ENCODE assay signal across 8 cellular contexts in the genomic region with DNA sequence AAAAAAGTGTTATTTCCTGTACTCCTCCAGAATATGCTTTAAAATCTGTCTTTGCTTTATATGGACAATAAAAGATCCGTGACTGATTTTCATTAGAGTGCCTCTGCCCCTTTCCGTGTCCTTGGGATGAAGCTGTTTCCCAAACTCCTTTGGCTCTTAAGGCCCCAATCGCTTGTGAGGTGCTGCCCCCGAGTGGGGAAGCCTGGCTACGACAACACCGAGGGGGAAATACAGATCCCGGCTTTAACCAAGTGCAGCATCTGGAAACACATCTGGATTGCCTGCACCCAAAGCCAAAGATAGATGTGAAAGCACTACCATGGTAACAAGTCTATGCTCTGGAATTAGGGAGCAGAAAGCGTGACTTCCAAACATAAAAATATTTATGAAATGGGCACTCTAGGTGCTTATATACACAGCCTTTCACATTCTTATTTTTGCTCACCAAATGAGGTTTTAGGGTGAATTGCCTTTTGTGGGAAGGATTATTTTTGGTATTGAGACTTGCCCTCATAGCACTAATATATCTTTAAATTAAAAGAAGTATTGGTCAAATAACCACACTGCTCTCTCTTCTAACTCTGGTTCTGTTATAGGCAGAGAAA. TPM values are rescaled to one million over a fixed set of nuclear protein-coding genes. Genes with fewer than 3 reads are reported as not detected.
DNase-seq lines count a peak whose midpoint lies in the region; ATAC-seq and TF ChIP-seq lines count a peak whose summit lies in the region.

No MANE protein-coding gene starts in this region.

- TF ChIP-seq CTCF in IMR-90 (conservative IDR thresholded peaks at IDR 0.05; ENCODE audit: low read depth, low read length) (peak; percentile 88), left ventricle myocardium inferior (IDR thresholded peaks at IDR 0.05; ENCODE audit: borderline replicate concordance) (peak; percentile 91)

- H3K56ac ChIP-seq in IMR-90 (ENCODE audit: extremely low read depth, insufficient read depth, low read length) = no peak overlapping the region

- no peak overlapping the region for H3K23ac ChIP-seq in IMR-90 (ENCODE audit: low read depth, low read length)

- no peaks in the 10 kb centered on the region for H3K9me1 ChIP-seq in IMR-90 (ENCODE audit: insufficient read depth, low read length)

- TF ChIP-seq POLR2A in IMR-90 (IDR thresholded peaks at IDR 0.05; ENCODE audit: low read depth, low read length) = peak; percentile 56; the same call in 1 of the 2 replicates

- ATAC-seq in IMR-90 (ENCODE audit: low read depth) (peak; percentile 98), HG03571 (IDR thresholded peaks at IDR 0.05; ENCODE audit: unreplicated experiment) (no peak), HG03378 (IDR thresholded peaks at IDR 0.05; ENCODE audit: unreplicated experiment) (no peak)

- no peak overlapping the region for H2AK9ac ChIP-seq in IMR-90 (replicated peaks; ENCODE audit: low read depth, low read length, poor library complexity)

- H3K27ac ChIP-seq in IMR-90 (ENCODE audit: insufficient read depth, low read length) (no peak overlapping the region), left ventricle myocardium inferior (replicated peaks) (peak overlapping the region; percentile 72)

- no peak overlapping the region for H3K18ac ChIP-seq in IMR-90 (ENCODE audit: low read depth, low read length)

- no peaks in the 10 kb centered on the region for H3K79me1 ChIP-seq in IMR-90 (ENCODE audit: low read depth in 1 of 2, low read length in 2 of 2)

- H4K20me1 ChIP-seq in IMR-90 (ENCODE audit: insufficient read depth, low read length) = no peaks in the 10 kb centered on the region

- H2BK20ac ChIP-seq in IMR-90 (ENCODE audit: low read depth, low read length) = no peak overlapping the region

- WGBS in IMR-90 (ENCODE audit: extremely low coverage in 2 of 2, insufficient read length in 1 of 2), 2 experiments = 0% methylated on average over 3 of the region's 8 CpGs; no CpG with 5 or more reads in 1 of the 2 experiments

- H3K9me3 ChIP-seq in IMR-90 (ENCODE audit: control insufficient read depth, insufficient read depth, low read length) (no peaks in the 10 kb centered on the region), left ventricle myocardium inferior (replicated peaks) (no peaks in the 10 kb centered on the region)

- POLR2A ChIA-PET in IMR-90 (lab: Charles Lee; ENCODE audit: unreplicated experiment) = no interaction called here

- TF ChIP-seq RAD21 in IMR-90 (IDR thresholded peaks at IDR 0.05; ENCODE audit: low read length) = peak; percentile 94

- no peak overlapping the region for H2BK5ac ChIP-seq in IMR-90 (ENCODE audit: low read depth, low read length, poor library complexity, severe bottlenecking)

- BruUV-seq in IMR-90 (replicated peaks; lab: Mats Ljungman, UMichigan) = no TSS peak

- H3K27me3 ChIP-seq in IMR-90 (ENCODE audit: control insufficient read depth, insufficient read depth, low read length) = peaks cover 5% of the 10 kb centered on the region
- H3K27me3 ChIP-seq in left ventricle myocardium inferior (ENCODE audit: low read depth) = no peaks in the 10 kb centered on the region

- H3K4me1 ChIP-seq in IMR-90 (ENCODE audit: control insufficient read depth, insufficient read depth, low read length) (no peaks in the 10 kb centered on the region), left ventricle myocardium inferior (peaks cover 53% of the 10 kb centered on the region)

- DNase-seq in DMS53 treated with DMSO at 0.1 percent for 48 hours (lab: John Stamatoyannopoulos, UW; ENCODE audit: unreplicated experiment) = peak; percentile 14
- peak; percentile 56 for DNase-seq in IMR-90
- DNase-seq in RPMI7951 (ENCODE audit: low read depth) = peak; percentile 48
- DNase-seq in amniotic stem cell (lab: John Stamatoyannopoulos, UW) = peak; percentile 31
- peak; percentile 73 for DNase-seq in left ventricle myocardium inferior
- DNase-seq in renal cortical epithelial cell (ENCODE audit: low read depth) = peak; percentile 42

- H4K8ac ChIP-seq in IMR-90 (ENCODE audit: low read depth in 2 of 2, low read length in 2 of 2) = no peak overlapping the region

- H4K5ac ChIP-seq in IMR-90 (ENCODE audit: low read depth, low read length) = no peak overlapping the region

- CTCF ChIA-PET in IMR-90 (lab: Yijun Ruan, JAX) = interaction anchor here (0.8 to 1.2 kb wide), 3 partner anchors 9 to 162 kb away, joined by 5 to 9 read pairs (median 5); no protein-coding TSS in a partner anchor

- H3K14ac ChIP-seq in IMR-90 (replicated peaks; ENCODE audit: low read depth, low read length) = no peak overlapping the region

- no peak overlapping the region for H2AFZ ChIP-seq in IMR-90 (replicated peaks; ENCODE audit: low read length, poor library complexity)

- no peak overlapping the region for H3K4ac ChIP-seq in IMR-90 (ENCODE audit: low read depth, low read length)

- no peak overlapping the region for H2AK5ac ChIP-seq in IMR-90 (ENCODE audit: low read depth, low read length)

- intact Hi-C loops in IMR-90 (cut with micrococcal nuclease) = loop anchor here (1.0 to 2.0 kb wide), 2 partner anchors 69 to 160 kb away; no protein-coding TSS in a partner anchor
- intact Hi-C loops in left ventricle myocardium inferior (cut with micrococcal nuclease) = loop anchor here (2.0 kb wide), 1 partner anchor 163 kb away; no protein-coding TSS in a partner anchor

- H3K4me2 ChIP-seq in IMR-90 (ENCODE audit: low read depth, low read length) = no peak overlapping the region

- in situ Hi-C loops in IMR-90 (cut with MboI; ENCODE audit: low sequenced_read_pairs) = loop anchor here (5.0 kb wide), 1 partner anchor 162 kb away; no protein-coding TSS in a partner anchor

- no peak overlapping the region for H4K91ac ChIP-seq in IMR-90 (ENCODE audit: insufficient read depth, low read depth, low read length)

- no peak overlapping the region for H2BK120ac ChIP-seq in IMR-90 (ENCODE audit: low read depth, low read length)

- H3K36me3 ChIP-seq in IMR-90 (ENCODE audit: control insufficient read depth, insufficient read depth, low read length) = peaks cover 5% of the 10 kb centered on the region; the same call in 1 of the 2 replicates
- peaks cover 5% of the 10 kb centered on the region for H3K36me3 ChIP-seq in left ventricle myocardium inferior

- dilution Hi-C loops in IMR-90 (cut with HindIII; ENCODE audit: low sequenced_read_pairs, unreplicated experiment) = no loop called here

- H2BK15ac ChIP-seq in IMR-90 (ENCODE audit: low read depth, low read length) = no peak overlapping the region

- H3K4me3 ChIP-seq in IMR-90 (ENCODE audit: insufficient read depth, low read depth, low read length) (no peak overlapping the region), left ventricle myocardium inferior (peak overlapping the region; percentile 17)

- H3K9ac ChIP-seq in IMR-90 (ENCODE audit: low read depth, low read length) = no peak overlapping the region

TF ChIP-seq in IMR-90, 13 proteins besides CTCF, POLR2A, EP300 and RAD21:
- TF ChIP-seq SMC3 (IDR thresholded peaks at IDR 0.05; ENCODE audit: low read depth, low read length) (peak; percentile 91), CEBPB (IDR thresholded peaks at IDR 0.05; ENCODE audit: low read depth, low read length) (no peak)
- TF ChIP-seq, protein P1, sequence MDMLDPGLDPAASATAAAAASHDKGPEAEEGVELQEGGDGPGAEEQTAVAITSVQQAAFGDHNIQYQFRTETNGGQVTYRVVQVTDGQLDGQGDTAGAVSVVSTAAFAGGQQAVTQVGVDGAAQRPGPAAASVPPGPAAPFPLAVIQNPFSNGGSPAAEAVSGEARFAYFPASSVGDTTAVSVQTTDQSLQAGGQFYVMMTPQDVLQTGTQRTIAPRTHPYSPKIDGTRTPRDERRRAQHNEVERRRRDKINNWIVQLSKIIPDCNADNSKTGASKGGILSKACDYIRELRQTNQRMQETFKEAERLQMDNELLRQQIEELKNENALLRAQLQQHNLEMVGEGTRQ (IDR thresholded peaks at IDR 0.05; ENCODE audit: low read depth, low read length) = no peak
- TF ChIP-seq, protein P2, sequence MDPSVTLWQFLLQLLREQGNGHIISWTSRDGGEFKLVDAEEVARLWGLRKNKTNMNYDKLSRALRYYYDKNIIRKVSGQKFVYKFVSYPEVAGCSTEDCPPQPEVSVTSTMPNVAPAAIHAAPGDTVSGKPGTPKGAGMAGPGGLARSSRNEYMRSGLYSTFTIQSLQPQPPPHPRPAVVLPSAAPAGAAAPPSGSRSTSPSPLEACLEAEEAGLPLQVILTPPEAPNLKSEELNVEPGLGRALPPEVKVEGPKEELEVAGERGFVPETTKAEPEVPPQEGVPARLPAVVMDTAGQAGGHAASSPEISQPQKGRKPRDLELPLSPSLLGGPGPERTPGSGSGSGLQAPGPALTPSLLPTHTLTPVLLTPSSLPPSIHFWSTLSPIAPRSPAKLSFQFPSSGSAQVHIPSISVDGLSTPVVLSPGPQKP (IDR thresholded peaks at IDR 0.05; ENCODE audit: borderline replicate concordance, low read depth, low read length) = no peak
TF ChIP-seq in IMR-90: peak in this region for 1.

RNA-seq across cellular contexts. Expression of a gene that starts 40.6 kb away (rescaled TPM):
- total RNA-seq in IMR-90 (2012; rRNA removed) (0.18 and 0.56 TPM in 2 replicates), left ventricle myocardium inferior (249 TPM), renal cortical epithelial cell (0.52 and 0.99 TPM in 2 replicates)
- polyA plus RNA-seq in IMR-90 (2012; rRNA removed) = 0.14 and 0.53 TPM in 2 replicates
- 0.04 and 0.30 TPM in 2 replicates for polyA plus RNA-seq in IMR-90 (2012; cell fraction: cytosol; rRNA removed)
- polyA plus RNA-seq in IMR-90 (2012; cell fraction: nucleus; rRNA removed; ENCODE audit: low replicate concordance) = 0.28 and 0.30 TPM in 2 replicates
- total RNA-seq in RPMI7951 (2014; rRNA removed; shearing (Covaris generic)) = 0.10 TPM in 1 of 2 replicates, not detected in the other

Comparison
In these comparisons a context has a peak if more than half of its experiments do, and no peak if none do; other contexts are left out.
1. DNase-seq: peak in every context shown above with its lines; median percentile 73 in left ventricle myocardium inferior; 56 in IMR-90; 48 in RPMI7951; 42 in renal cortical epithelial cell; 31 in amniotic stem cell; 14 in DMS53 treated with DMSO at 0.1 percent for 48 hours.
2. RNA of a gene that starts 40.6 kb away (total RNA-seq): 249 TPM in left ventricle myocardium inferior (single experiment); 0.52 to 0.99 TPM in renal cortical epithelial cell, 0.18 to 0.56 TPM in IMR-90 and 0.10 TPM in RPMI7951; every median in the first group is over 100 times any median in the second.